Comparison of ENCODE assay signal across 15 cellular contexts in the genomic region with DNA sequence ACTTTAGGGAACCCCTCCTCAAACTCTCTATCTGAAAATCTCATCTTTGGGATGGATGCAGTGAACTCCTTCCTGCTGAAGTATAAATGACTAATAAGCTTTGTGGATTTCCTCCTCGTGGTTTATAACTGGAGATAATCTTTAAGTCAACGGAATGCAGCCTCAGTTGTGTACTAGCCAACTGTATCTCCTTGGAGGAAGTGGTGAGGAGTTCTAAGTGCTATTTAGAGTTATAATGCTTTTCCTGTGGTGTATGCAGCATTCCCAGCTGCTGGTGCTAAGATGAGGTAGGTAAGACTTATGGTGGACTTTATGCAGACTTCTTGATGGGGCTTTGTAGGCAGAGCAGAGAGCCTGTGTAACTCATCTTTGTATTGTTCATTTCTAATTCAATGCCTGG.
DNase-seq lines count a peak whose midpoint lies in the region; TF ChIP-seq lines count a peak whose summit lies in the region.
"Had no signal": no experiment of that assay in that cellular context is flagged by ENCODE, and none has a peak within 500 bp of the region (broad histone marks: within the 10 kb centered on the region; RNA-seq: fewer than 3 reads in every experiment).

No MANE protein-coding gene starts in this region.

- no peak overlapping the region for H3K4me3 ChIP-seq in GM12865 (ENCODE audit: low read depth, low read length)
- no peak overlapping the region for H3K4me3 ChIP-seq in retinal pigment epithelial cell (ENCODE audit: low read length)
- H3K4me3 ChIP-seq: PC-9, uterus had no signal

- no peak for TF ChIP-seq CTCF in GM12865 (IDR thresholded peaks at IDR 0.05; ENCODE audit: insufficient read depth, low read depth, low read length, missing control alignments)
- no peak for TF ChIP-seq CTCF in retinal pigment epithelial cell (conservative IDR thresholded peaks at IDR 0.05; ENCODE audit: low read depth, low read length)

- in situ Hi-C loops in KBM-7 (cut with MboI; ENCODE audit: low pct_unique_long_range_greater_than_20kb, low sequenced_read_pairs) = no loop called here

- DNase-seq in GM12865 (ENCODE audit: low read depth) (peak; percentile 45), KBM-7 (peak; percentile 12), amniotic epithelial cell (ENCODE audit: low read depth) (peak; percentile 86), retinal pigment epithelial cell (ENCODE audit: low read depth) (peak; percentile 46), caudate nucleus (lab: John Stamatoyannopoulos, UW) (no peak), T-helper 1 cell (no peak)
- no peak for DNase-seq in activated CD4-positive, CD25-positive, alpha-beta regulatory T cell treated with anti-CD3 and anti-CD28 coated beads, Interleukin-2, amount 50 U/mL, for 72 hours
- DNase-seq: activated effector memory CD4-positive, alpha-beta T cell treated with Interleukin-2 at 50 U/mL for 16 hours; CD4-positive, alpha-beta memory T cell; hippocampal formation; left cardiac atrium; posterior cingulate gyrus; stimulated activated naive CD8-positive, alpha-beta T cell treated with anti-CD3 and anti-CD28 coated beads, Interleukin-15, amount 100 ng/mL, for 72 hours; uterus had no signal

- no peak overlapping the region for H3K27ac ChIP-seq in caudate nucleus (ENCODE audit: low read depth, low read length)
- H3K27ac ChIP-seq: PC-9, uterus had no signal

Comparison
In these comparisons a context has a peak if more than half of its experiments do, and no peak if none do; other contexts are left out.
1. DNase-seq: peak in GM12865 (single experiment), KBM-7 (single experiment), amniotic epithelial cell (single experiment) and retinal pigment epithelial cell (single experiment); none in caudate nucleus (0 of 61), activated CD4-positive, CD25-positive, alpha-beta regulatory T cell treated with anti-CD3 and anti-CD28 coated beads, Interleukin-2, amount 50 U/mL, for 72 hours (single experiment) and T-helper 1 cell (0 of 5).